Comparison of ENCODE assay signal across 17 cellular contexts in genomic region chr11:120130991-120131760, GRCh38. TPM values are rescaled to one million over a fixed set of nuclear protein-coding genes. Genes with fewer than 3 reads are reported as not detected.
DNase-seq lines count a peak whose midpoint lies in the region; TF ChIP-seq lines count a peak whose summit lies in the region.
"Had no signal": no experiment of that assay in that cellular context is flagged by ENCODE, and none has a peak within 500 bp of the region (broad histone marks: within the 10 kb centered on the region; RNA-seq: fewer than 3 reads in every experiment).

No MANE protein-coding gene starts in this region.

- H3K4me3 ChIP-seq in ascending aorta (no peak overlapping the region), skin epidermis (peak overlapping the region in 2 of 7 experiments; percentile 0 to 60)
- H3K4me3 ChIP-seq: cardiac muscle cell had no signal

- TF ChIP-seq CTCF in CD14-positive monocyte (IDR thresholded peaks at IDR 0.05) (no peak), ascending aorta (IDR thresholded peaks at IDR 0.05) (no peak), GM20000 (IDR thresholded peaks at IDR 0.05; ENCODE audit: extremely low read depth, missing control alignments) (no peak)

- H3K36me3 ChIP-seq in ascending aorta = no peaks in the 10 kb centered on the region
- H3K36me3 ChIP-seq: cardiac muscle cell had no signal

- H3K27ac ChIP-seq in ascending aorta = no peak overlapping the region
- H3K27ac ChIP-seq in skin epidermis = peak overlapping the region in 18 of 21 experiments; percentile 31 to 92 (median 88)
- H3K27ac ChIP-seq: cardiac muscle cell had no signal

- no peaks in the 10 kb centered on the region for H3K36me3 Mint-ChIP-seq in CD14-positive monocyte
- H3K36me3 Mint-ChIP-seq: CD4-positive, alpha-beta memory T cell; WTC11 had no signal

- no peaks in the 10 kb centered on the region for H3K9me3 Mint-ChIP-seq in CD14-positive monocyte
- H3K9me3 Mint-ChIP-seq: activated T-helper 17 cell treated with anti-CD3 and anti-CD28 coated beads, Interleukin-2, amount 50 U/mL, for 72 hours; CD4-positive, alpha-beta memory T cell; WTC11 had no signal

- H3K4me1 ChIP-seq in ascending aorta = no peaks in the 10 kb centered on the region

- H3K4me1 Mint-ChIP-seq in CD14-positive monocyte = no peaks in the 10 kb centered on the region
- H3K4me1 Mint-ChIP-seq: activated T-helper 17 cell treated with anti-CD3 and anti-CD28 coated beads, Interleukin-2, amount 50 U/mL, for 72 hours; CD4-positive, alpha-beta memory T cell had no signal

- intact Hi-C loops in CD14-positive monocyte (cut with micrococcal nuclease) (no loop called here), ascending aorta (cut with DNase I) (no loop called here)

- peaks cover 1 to 11% (median 6%) of the 10 kb centered on the region in 3 donors for H3K27me3 Mint-ChIP-seq in CD14-positive monocyte (ENCODE audit: low read depth in 3 of 3)

- no peak overlapping the region for H3K27ac Mint-ChIP-seq in CD14-positive monocyte
- H3K27ac Mint-ChIP-seq: activated T-helper 17 cell treated with anti-CD3 and anti-CD28 coated beads, Interleukin-2, amount 50 U/mL, for 72 hours; WTC11 had no signal

- DNase-seq in CD14-positive monocyte (ENCODE audit: low spot score) = peak; percentile 33
- DNase-seq in ascending aorta (ENCODE audit: low spot score in 2 of 2) = peak; percentile 5 to 58
- DNase-seq in islet precursor cell = peak; percentile 44
- no peak for DNase-seq in GM20000 (ENCODE audit: low spot score)
- no peak for DNase-seq in LoVo (ENCODE audit: low spot score)
- DNase-seq in stimulated activated CD4-positive, alpha-beta T cell treated with anti-CD3 and anti-CD28 coated beads, Interleukin-4, amount 100 ng/mL, for 4 hours = no peak
- DNase-seq: CD4-positive, alpha-beta memory T cell; NCI-H1105 treated with DMSO at 0.1 percent for 48 hours; NCI-H2107; NCI-H510A treated with DMSO at 0.1 percent for 48 hours had no signal

- H3K9me3 ChIP-seq in ascending aorta = no peaks in the 10 kb centered on the region

- no peak overlapping the region for H3K4me3 Mint-ChIP-seq in CD14-positive monocyte
- H3K4me3 Mint-ChIP-seq: activated T-helper 17 cell treated with anti-CD3 and anti-CD28 coated beads, Interleukin-2, amount 50 U/mL, for 72 hours; CD4-positive, alpha-beta memory T cell; WTC11 had no signal

- H3K27me3 ChIP-seq in ascending aorta = no peaks in the 10 kb centered on the region

RNA-seq across cellular contexts. Expression of gene TRIM29, which starts 6.7 kb away (rescaled TPM):
- not detected for polyA plus RNA-seq in CD14-positive monocyte
- 0.43 TPM for total RNA-seq in ascending aorta
- total RNA-seq: activated T-helper 17 cell treated with anti-CD3 and anti-CD28 coated beads, Interleukin-2, amount 50 U/mL, for 72 hours; cardiac muscle cell; CD4-positive, alpha-beta memory T cell; G401; pulmonary artery endothelial cell; RPMI7951 had no signal
- polyA plus RNA-seq: cardiac muscle cell; CD4-positive, alpha-beta memory T cell had no signal

Comparison
In these comparisons a context has a peak if more than half of its experiments do, and no peak if none do; other contexts are left out.
1. DNase-seq: peak in CD14-positive monocyte (single experiment), ascending aorta (2 of 2) and islet precursor cell (single experiment); none in GM20000 (single experiment), LoVo (single experiment) and stimulated activated CD4-positive, alpha-beta T cell treated with anti-CD3 and anti-CD28 coated beads, Interleukin-4, amount 100 ng/mL, for 4 hours (0 of 2).
2. H3K27ac ChIP-seq: peak in skin epidermis (18 of 21); none in ascending aorta (0 of 2).